In the genomic region with DNA sequence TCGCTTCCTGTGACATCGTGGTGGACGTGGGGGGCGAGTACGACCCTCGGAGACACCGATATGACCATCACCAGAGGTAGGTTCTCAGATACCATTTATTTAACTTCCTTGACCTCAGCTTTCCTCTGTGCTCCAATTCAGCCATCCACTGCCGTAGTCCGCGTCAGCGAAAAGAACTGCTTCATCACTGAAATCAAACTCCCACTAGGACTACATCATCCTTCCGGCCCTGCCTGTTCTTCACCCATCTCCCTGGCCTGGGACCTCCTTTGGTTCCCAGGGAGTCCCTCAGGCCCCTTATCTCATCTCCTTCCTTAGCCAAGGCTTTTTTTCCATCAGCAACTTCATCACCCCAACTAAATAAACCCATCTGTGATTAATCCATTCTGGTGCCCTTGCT, we compare ENCODE assay signal across 8 cellular contexts. TPM values are rescaled to one million over a fixed set of nuclear protein-coding genes. Genes with fewer than 3 reads are reported as not detected.
DNase-seq lines count a peak whose midpoint lies in the region; ATAC-seq and TF ChIP-seq lines count a peak whose summit lies in the region.

No MANE protein-coding gene starts in this region.

- H3K9me3 Mint-ChIP-seq in GM23338, result no peaks in the 10 kb centered on the region; the same call in 2 of the 3 replicates
- H3K9me3 Mint-ChIP-seq in activated T-helper 1 cell treated with anti-CD3 and anti-CD28 coated beads, Interleukin-12 subunit alpha, Interleukin-12 subunit beta, Interleukin-2, Interleukin-4 antibody, amounts not matched to agents 30 ng/mL and 10 ng/mL and 1 ng/mL, durations not matched to agents 14 hours and 24 hours and 36 hours, result no peaks in the 10 kb centered on the region
- H3K9me3 Mint-ChIP-seq in stimulated activated effector memory CD8-positive, alpha-beta T cell treated with anti-CD3 and anti-CD28 coated beads, Interleukin-12 subunit alpha, Interleukin-12 subunit beta, amount 100 ng/mL, for 72 hours, result no peaks in the 10 kb centered on the region

- ATAC-seq in GM23338 (peak; percentile 5), HG02885 (IDR thresholded peaks at IDR 0.05; ENCODE audit: poor library complexity, unreplicated experiment) (no peak), HG03571 (IDR thresholded peaks at IDR 0.05; ENCODE audit: unreplicated experiment) (no peak)
- ATAC-seq in stimulated activated effector memory CD8-positive, alpha-beta T cell treated with anti-CD3 and anti-CD28 coated beads, Interleukin-12 subunit alpha, Interleukin-12 subunit beta, amount 100 ng/mL, for 72 hours, result peak; percentile 20

- H3F3A ChIP-seq in GM23338 (replicated peaks; ENCODE audit: low read depth), result peaks cover 43% of the 10 kb centered on the region

- DNase-seq in A172 (ENCODE audit: low spot score), result peak; percentile 28
- DNase-seq in GM23338 (ENCODE audit: low spot score), result peak; percentile 32
- no peak for DNase-seq in activated T-helper 1 cell treated with anti-CD3 and anti-CD28 coated beads, Interleukin-12 subunit alpha, Interleukin-12 subunit beta, Interleukin-2, Interleukin-4 antibody, amounts not matched to agents 30 ng/mL and 10 ng/mL and 1 ng/mL, durations not matched to agents 14 hours and 24 hours and 36 hours (ENCODE audit: low spot score)
- DNase-seq in stimulated activated effector memory CD8-positive, alpha-beta T cell treated with anti-CD3 and anti-CD28 coated beads, Interleukin-12 subunit alpha, Interleukin-12 subunit beta, amount 100 ng/mL, for 72 hours (ENCODE audit: low spot score in 2 of 2), result no peak
- no peak for DNase-seq in SKM-1 (lab: John Stamatoyannopoulos, UW; ENCODE audit: unreplicated experiment)

- H4K20me1 ChIP-seq in GM23338 (replicated peaks; ENCODE audit: insufficient read depth), result no peaks in the 10 kb centered on the region; the same call in 1 of the 2 replicates

- peak overlapping the region; percentile 97 for H3K4me3 ChIP-seq in GM23338
- peak overlapping the region; percentile 99 for H3K4me3 ChIP-seq in iPS-11a (ENCODE audit: low read depth, low read length)

- no peak for TF ChIP-seq CTCF in GM23338 (conservative IDR thresholded peaks at IDR 0.05; ENCODE audit: low read depth in 2 of 2)

- peak overlapping the region; percentile 96 for H2AFZ ChIP-seq in GM23338

- H3K79me2 ChIP-seq in GM23338 (replicated peaks; ENCODE audit: insufficient read depth), result peaks cover 38% of the 10 kb centered on the region

- intact Hi-C loops in activated T-helper 1 cell treated with anti-CD3 and anti-CD28 coated beads, Interleukin-12 subunit alpha, Interleukin-12 subunit beta, Interleukin-2, Interleukin-4 antibody, amounts not matched to agents 30 ng/mL and 10 ng/mL and 1 ng/mL, durations not matched to agents 14 hours and 24 hours and 36 hours (cut with micrococcal nuclease), result no loop called here

- peak overlapping the region; percentile 89 for H3K4me3 Mint-ChIP-seq in GM23338
- H3K4me3 Mint-ChIP-seq in activated T-helper 1 cell treated with anti-CD3 and anti-CD28 coated beads, Interleukin-12 subunit alpha, Interleukin-12 subunit beta, Interleukin-2, Interleukin-4 antibody, amounts not matched to agents 30 ng/mL and 10 ng/mL and 1 ng/mL, durations not matched to agents 14 hours and 24 hours and 36 hours, result peak overlapping the region; percentile 97
- peak overlapping the region; percentile 92 for H3K4me3 Mint-ChIP-seq in stimulated activated effector memory CD8-positive, alpha-beta T cell treated with anti-CD3 and anti-CD28 coated beads, Interleukin-12 subunit alpha, Interleukin-12 subunit beta, amount 100 ng/mL, for 72 hours

- peaks cover 14% of the 10 kb centered on the region; the same call in 1 of the 2 replicates for H3K4me1 ChIP-seq in GM23338 (ENCODE audit: insufficient read depth)

- H3K36me3 ChIP-seq in GM23338 (ENCODE audit: insufficient read depth), result peaks cover 12% of the 10 kb centered on the region

- peak overlapping the region; percentile 99 for H3K4me2 ChIP-seq in GM23338

- H3K27ac Mint-ChIP-seq in GM23338, result peak overlapping the region; percentile 80
- H3K27ac Mint-ChIP-seq in activated T-helper 1 cell treated with anti-CD3 and anti-CD28 coated beads, Interleukin-12 subunit alpha, Interleukin-12 subunit beta, Interleukin-2, Interleukin-4 antibody, amounts not matched to agents 30 ng/mL and 10 ng/mL and 1 ng/mL, durations not matched to agents 14 hours and 24 hours and 36 hours, result peak overlapping the region; percentile 93
- peak overlapping the region; percentile 97 for H3K27ac Mint-ChIP-seq in stimulated activated effector memory CD8-positive, alpha-beta T cell treated with anti-CD3 and anti-CD28 coated beads, Interleukin-12 subunit alpha, Interleukin-12 subunit beta, amount 100 ng/mL, for 72 hours

- peak overlapping the region; percentile 81 for H3K27ac ChIP-seq in GM23338 (ENCODE audit: low read depth)

- H3K4me1 Mint-ChIP-seq in GM23338, result peaks cover 22% of the 10 kb centered on the region
- H3K4me1 Mint-ChIP-seq in activated T-helper 1 cell treated with anti-CD3 and anti-CD28 coated beads, Interleukin-12 subunit alpha, Interleukin-12 subunit beta, Interleukin-2, Interleukin-4 antibody, amounts not matched to agents 30 ng/mL and 10 ng/mL and 1 ng/mL, durations not matched to agents 14 hours and 24 hours and 36 hours (ENCODE audit: low read depth), result peaks cover 64% of the 10 kb centered on the region
- H3K4me1 Mint-ChIP-seq in stimulated activated effector memory CD8-positive, alpha-beta T cell treated with anti-CD3 and anti-CD28 coated beads, Interleukin-12 subunit alpha, Interleukin-12 subunit beta, amount 100 ng/mL, for 72 hours, result peaks cover 70% of the 10 kb centered on the region

- no peaks in the 10 kb centered on the region for H3K27me3 ChIP-seq in GM23338 (ENCODE audit: insufficient read depth)

- H3K27me3 Mint-ChIP-seq in GM23338 (ENCODE audit: insufficient read depth, low read depth, poor library complexity), result peaks cover 10% of the 10 kb centered on the region
- H3K27me3 Mint-ChIP-seq in activated T-helper 1 cell treated with anti-CD3 and anti-CD28 coated beads, Interleukin-12 subunit alpha, Interleukin-12 subunit beta, Interleukin-2, Interleukin-4 antibody, amounts not matched to agents 30 ng/mL and 10 ng/mL and 1 ng/mL, durations not matched to agents 14 hours and 24 hours and 36 hours (ENCODE audit: insufficient read depth), result no peaks in the 10 kb centered on the region

- H3K9me2 ChIP-seq in GM23338 (ENCODE audit: insufficient read depth), result no peaks in the 10 kb centered on the region

- peaks cover 55% of the 10 kb centered on the region for H3K36me3 Mint-ChIP-seq in GM23338 (ENCODE audit: low read depth)
- peaks cover 50% of the 10 kb centered on the region for H3K36me3 Mint-ChIP-seq in activated T-helper 1 cell treated with anti-CD3 and anti-CD28 coated beads, Interleukin-12 subunit alpha, Interleukin-12 subunit beta, Interleukin-2, Interleukin-4 antibody, amounts not matched to agents 30 ng/mL and 10 ng/mL and 1 ng/mL, durations not matched to agents 14 hours and 24 hours and 36 hours (ENCODE audit: low read depth)
- peaks cover 96% of the 10 kb centered on the region for H3K36me3 Mint-ChIP-seq in stimulated activated effector memory CD8-positive, alpha-beta T cell treated with anti-CD3 and anti-CD28 coated beads, Interleukin-12 subunit alpha, Interleukin-12 subunit beta, amount 100 ng/mL, for 72 hours

TF ChIP-seq in GM23338, 12 proteins besides CTCF, POLR2A, EP300 and RAD21 (continues in another document):
- TF ChIP-seq ZNF114 (CRISPR knock-in tag; IDR thresholded peaks at IDR 0.05) (no peak), EZH2phosphoT487 (IDR thresholded peaks at IDR 0.05; ENCODE audit: unreplicated experiment) (no peak), POLR2AphosphoS5 (IDR thresholded peaks at IDR 0.05; ENCODE audit: low read depth) (no peak)

RNA-seq across cellular contexts. Expression of gene MYG1, which starts 0.7 kb away (rescaled TPM):
- 65.1 and 74.0 TPM in 2 replicates for total RNA-seq in A172 (2014; rRNA removed; shearing (Covaris generic))
- total RNA-seq in GM23338 (2014; rRNA removed; shearing (Covaris generic)), result 65.0 and 66.5 TPM in 2 replicates
- 94.2 and 100.0 TPM in 2 replicates for polyA plus RNA-seq in GM23338 (2016; fragmentation: Nextera tagmentation; extraction: Ambion mirVana)
- total RNA-seq in activated T-helper 1 cell treated with anti-CD3 and anti-CD28 coated beads, Interleukin-12 subunit alpha, Interleukin-12 subunit beta, Interleukin-2, Interleukin-4 antibody, amounts not matched to agents 30 ng/mL and 10 ng/mL and 1 ng/mL, durations not matched to agents 14 hours and 24 hours and 36 hours, result 107 and 111 TPM in 2 replicates

RNA-seq across cellular contexts. Expression of gene PFDN5, which starts 4.8 kb away (rescaled TPM):
- total RNA-seq in A172 (2014; rRNA removed; shearing (Covaris generic)), result 407 and 456 TPM in 2 replicates
- total RNA-seq in GM23338 (2014; rRNA removed; shearing (Covaris generic)), result 199 and 225 TPM in 2 replicates
- polyA plus RNA-seq in GM23338 (2016; fragmentation: Nextera tagmentation; extraction: Ambion mirVana), result 567 and 586 TPM in 2 replicates
- 344 and 350 TPM in 2 replicates for total RNA-seq in activated T-helper 1 cell treated with anti-CD3 and anti-CD28 coated beads, Interleukin-12 subunit alpha, Interleukin-12 subunit beta, Interleukin-2, Interleukin-4 antibody, amounts not matched to agents 30 ng/mL and 10 ng/mL and 1 ng/mL, durations not matched to agents 14 hours and 24 hours and 36 hours

RNA-seq across cellular contexts. Expression of gene AAAS, which starts 21.2 kb away (rescaled TPM):
- 48.4 and 62.9 TPM in 2 replicates for total RNA-seq in A172 (2014; rRNA removed; shearing (Covaris generic))
- 77.7 and 81.7 TPM in 2 replicates for total RNA-seq in GM23338 (2014; rRNA removed; shearing (Covaris generic))
- 36.7 and 40.4 TPM in 2 replicates for polyA plus RNA-seq in GM23338 (2016; fragmentation: Nextera tagmentation; extraction: Ambion mirVana)
- total RNA-seq in activated T-helper 1 cell treated with anti-CD3 and anti-CD28 coated beads, Interleukin-12 subunit alpha, Interleukin-12 subunit beta, Interleukin-2, Interleukin-4 antibody, amounts not matched to agents 30 ng/mL and 10 ng/mL and 1 ng/mL, durations not matched to agents 14 hours and 24 hours and 36 hours, result 81.4 and 85.7 TPM in 2 replicates

RNA-seq across cellular contexts. Expression of gene ESPL1, which starts 32.1 kb away (rescaled TPM):
- total RNA-seq in A172 (2014; rRNA removed; shearing (Covaris generic)), result 19.1 and 29.4 TPM in 2 replicates
- total RNA-seq in GM23338 (2014; rRNA removed; shearing (Covaris generic)), result 39.6 and 56.5 TPM in 2 replicates
- polyA plus RNA-seq in GM23338 (2016; fragmentation: Nextera tagmentation; extraction: Ambion mirVana), result 12.7 and 13.2 TPM in 2 replicates
- total RNA-seq in activated T-helper 1 cell treated with anti-CD3 and anti-CD28 coated beads, Interleukin-12 subunit alpha, Interleukin-12 subunit beta, Interleukin-2, Interleukin-4 antibody, amounts not matched to agents 30 ng/mL and 10 ng/mL and 1 ng/mL, durations not matched to agents 14 hours and 24 hours and 36 hours, result 61.2 and 68.4 TPM in 2 replicates

RNA-seq across cellular contexts. Expression of gene SP7, which starts 36.0 kb away (rescaled TPM):
- total RNA-seq in A172 (2014; rRNA removed; shearing (Covaris generic)), result 0.05 TPM in 1 of 2 replicates, not detected in the other
- 0.04 and 0.17 TPM in 2 replicates for total RNA-seq in GM23338 (2014; rRNA removed; shearing (Covaris generic))
- polyA plus RNA-seq in GM23338 (2016; fragmentation: Nextera tagmentation; extraction: Ambion mirVana), result 0.16 TPM in 1 of 2 replicates, not detected in the other
- total RNA-seq in activated T-helper 1 cell treated with anti-CD3 and anti-CD28 coated beads, Interleukin-12 subunit alpha, Interleukin-12 subunit beta, Interleukin-2, Interleukin-4 antibody, amounts not matched to agents 30 ng/mL and 10 ng/mL and 1 ng/mL, durations not matched to agents 14 hours and 24 hours and 36 hours, result not detected in 2 replicates

Comparison
In these comparisons a context has a peak if more than half of its experiments do, and no peak if none do; other contexts are left out.
1. DNase-seq: peak in A172 (single experiment) and GM23338 (single experiment); none in activated T-helper 1 cell treated with anti-CD3 and anti-CD28 coated beads, Interleukin-12 subunit alpha, Interleukin-12 subunit beta, Interleukin-2, Interleukin-4 antibody, amounts not matched to agents 30 ng/mL and 10 ng/mL and 1 ng/mL, durations not matched to agents 14 hours and 24 hours and 36 hours (single experiment), stimulated activated effector memory CD8-positive, alpha-beta T cell treated with anti-CD3 and anti-CD28 coated beads, Interleukin-12 subunit alpha, Interleukin-12 subunit beta, amount 100 ng/mL, for 72 hours (0 of 2) and SKM-1 (single experiment).
2. ATAC-seq: peak in GM23338 (single experiment) and stimulated activated effector memory CD8-positive, alpha-beta T cell treated with anti-CD3 and anti-CD28 coated beads, Interleukin-12 subunit alpha, Interleukin-12 subunit beta, amount 100 ng/mL, for 72 hours (single experiment); none in HG02885 (single experiment) and HG03571 (single experiment).
3. Peak in every context shown above with its lines, with median percentiles within 50 percentile points of each other: H3K27ac Mint-ChIP-seq and H3K4me3 Mint-ChIP-seq.